17 cellular contexts compared by ENCODE assay signal in the genomic region with DNA sequence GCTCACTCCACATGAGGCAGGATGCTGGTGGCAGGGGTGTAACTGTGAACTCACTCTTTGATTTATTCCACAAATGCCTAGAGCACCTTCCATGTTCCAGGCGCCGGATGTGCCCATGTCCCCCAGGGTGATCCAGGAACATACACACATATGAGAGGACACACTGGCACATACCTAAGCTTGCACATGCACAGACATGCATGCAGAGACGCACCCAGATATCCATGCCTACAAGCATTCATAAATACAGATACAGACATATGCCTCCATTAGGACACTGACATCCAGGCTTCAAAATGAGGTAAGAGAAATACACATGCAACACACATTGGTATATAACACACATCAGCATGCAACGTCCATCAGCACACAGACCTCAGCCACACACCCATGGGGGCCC. TPM values are rescaled to one million over a fixed set of nuclear protein-coding genes. Genes with fewer than 3 reads are reported as not detected.
DNase-seq lines count a peak whose midpoint lies in the region; ATAC-seq and TF ChIP-seq lines count a peak whose summit lies in the region.
"Had no signal": no experiment of that assay in that cellular context is flagged by ENCODE, and none has a peak within 500 bp of the region (broad histone marks: within the 10 kb centered on the region; RNA-seq: fewer than 3 reads in every experiment).

No MANE protein-coding gene starts in this region.

- CTCF ChIA-PET in activated CD8-positive, alpha-beta T cell treated with anti-CD3 and anti-CD28 coated beads, Interleukin-2, amount 10 ng/mL, durations not matched to agents 7 days and 5 days (lab: Charles Lee), result interaction anchor here (1.2 to 4.9 kb wide), 3 partner anchors 22 to 119 kb away, joined by 3 to 59 read pairs (median 7); no protein-coding TSS in a partner anchor

- 29 to 48% methylated on average over 3 to 4 of the region's 4 CpGs for WGBS in esophagus squamous epithelium, 2 donors
- 39 to 66% methylated on average over 4 of the region's 4 CpGs for WGBS in lower leg skin, 2 donors
- 83 to 92% methylated on average over 4 of the region's 4 CpGs for WGBS in testis, 2 donors

- H3K4me3 ChIP-seq in esophagus squamous epithelium (no peak overlapping the region), lower leg skin (ENCODE audit: low read depth, poor library complexity, severe bottlenecking) (no peak overlapping the region), testis (no peak overlapping the region)
- H3K4me3 ChIP-seq: body of pancreas, colonic mucosa had no signal

- peaks cover 27% of the 10 kb centered on the region for H3K36me3 Mint-ChIP-seq in stimulated activated naive CD8-positive, alpha-beta T cell treated with anti-CD3 and anti-CD28 coated beads, Interleukin-15, Interleukin-2, amounts not matched to agents 100 ng/mL and 50 ng/mL, for 24 hours (ENCODE audit: low read depth)
- H3K36me3 Mint-ChIP-seq in activated CD8-positive, alpha-beta T cell treated with anti-CD3 and anti-CD28 coated beads, Interleukin-2, amount 10 ng/mL, durations not matched to agents 7 days and 5 days (ENCODE audit: low read depth), result peaks cover 59% of the 10 kb centered on the region

- no peak for TF ChIP-seq POLR2A in esophagus squamous epithelium (IDR thresholded peaks at IDR 0.05)
- TF ChIP-seq POLR2A in lower leg skin (IDR thresholded peaks at IDR 0.05), result no peak
- no peak for TF ChIP-seq POLR2A in testis (IDR thresholded peaks at IDR 0.05)

- peaks cover 35% of the 10 kb centered on the region for H3K4me1 Mint-ChIP-seq in stimulated activated naive CD8-positive, alpha-beta T cell treated with anti-CD3 and anti-CD28 coated beads, Interleukin-15, Interleukin-2, amounts not matched to agents 100 ng/mL and 50 ng/mL, for 24 hours (ENCODE audit: low read depth)
- H3K4me1 Mint-ChIP-seq in activated CD8-positive, alpha-beta T cell treated with anti-CD3 and anti-CD28 coated beads, Interleukin-2, amount 10 ng/mL, durations not matched to agents 7 days and 5 days (ENCODE audit: low read depth), result peaks cover 65% of the 10 kb centered on the region

- no peaks in the 10 kb centered on the region for H3K9me3 ChIP-seq in esophagus squamous epithelium
- no peaks in the 10 kb centered on the region for H3K9me3 ChIP-seq in testis
- H3K9me3 ChIP-seq: body of pancreas, colonic mucosa, gastrocnemius medialis had no signal

- no peak for ATAC-seq in stimulated activated naive CD8-positive, alpha-beta T cell treated with anti-CD3 and anti-CD28 coated beads, Interleukin-15, Interleukin-2, amounts not matched to agents 100 U/mL and 50 U/mL, for 24 hours
- ATAC-seq in activated CD8-positive, alpha-beta T cell treated with anti-CD3 and anti-CD28 coated beads, Interleukin-2, amount 10 ng/mL, durations not matched to agents 7 days and 5 days, result no peak

- intact Hi-C loops in esophagus squamous epithelium (cut with DNase I), result no loop called here
- intact Hi-C loops in lower leg skin (cut with DNase I; ENCODE audit: low total_unique reads), result loop anchor here (10.0 kb wide), 1 partner anchor 223 kb away; no protein-coding TSS in a partner anchor
- intact Hi-C loops in testis (cut with DNase I; ENCODE audit: low total_unique reads), result loop anchor here (5.0 to 10.0 kb wide), 2 partner anchors 125 to 557 kb away; partner anchors contain the start of gene RNF215

- H3K27ac Mint-ChIP-seq in stimulated activated naive CD8-positive, alpha-beta T cell treated with anti-CD3 and anti-CD28 coated beads, Interleukin-15, Interleukin-2, amounts not matched to agents 100 ng/mL and 50 ng/mL, for 24 hours, result peak overlapping the region; percentile 62
- peak overlapping the region; percentile 86 for H3K27ac Mint-ChIP-seq in activated CD8-positive, alpha-beta T cell treated with anti-CD3 and anti-CD28 coated beads, Interleukin-2, amount 10 ng/mL, durations not matched to agents 7 days and 5 days

- no peaks in the 10 kb centered on the region for H3K27me3 Mint-ChIP-seq in stimulated activated naive CD8-positive, alpha-beta T cell treated with anti-CD3 and anti-CD28 coated beads, Interleukin-15, Interleukin-2, amounts not matched to agents 100 ng/mL and 50 ng/mL, for 24 hours
- no peaks in the 10 kb centered on the region for H3K27me3 Mint-ChIP-seq in activated CD8-positive, alpha-beta T cell treated with anti-CD3 and anti-CD28 coated beads, Interleukin-2, amount 10 ng/mL, durations not matched to agents 7 days and 5 days (ENCODE audit: low read depth)

- TF ChIP-seq CTCF in esophagus squamous epithelium (IDR thresholded peaks at IDR 0.05) (no peak), lower leg skin (IDR thresholded peaks at IDR 0.05) (no peak), testis (IDR thresholded peaks at IDR 0.05) (no peak)

- POLR2A ChIA-PET in activated CD8-positive, alpha-beta T cell treated with anti-CD3 and anti-CD28 coated beads, Interleukin-2, amount 10 ng/mL, durations not matched to agents 7 days and 5 days (lab: Charles Lee), result no interaction called here

- H3K36me3 ChIP-seq in esophagus squamous epithelium, result no peaks in the 10 kb centered on the region
- no peaks in the 10 kb centered on the region for H3K36me3 ChIP-seq in testis (ENCODE audit: low read depth, missing control alignments)
- H3K36me3 ChIP-seq: colonic mucosa, gastrocnemius medialis had no signal

- H3K27ac ChIP-seq in esophagus squamous epithelium, result peak overlapping the region; percentile 14 to 47 (median 24)
- H3K27ac ChIP-seq in testis, result no peak overlapping the region
- H3K27ac ChIP-seq: body of pancreas, colonic mucosa, gastrocnemius medialis had no signal

- H3K27me3 ChIP-seq in esophagus squamous epithelium (no peaks in the 10 kb centered on the region), testis (no peaks in the 10 kb centered on the region)
- H3K27me3 ChIP-seq: body of pancreas, colonic mucosa, gastrocnemius medialis had no signal

- H3K9me3 Mint-ChIP-seq in stimulated activated naive CD8-positive, alpha-beta T cell treated with anti-CD3 and anti-CD28 coated beads, Interleukin-15, Interleukin-2, amounts not matched to agents 100 ng/mL and 50 ng/mL, for 24 hours, result no peaks in the 10 kb centered on the region
- no peaks in the 10 kb centered on the region for H3K9me3 Mint-ChIP-seq in activated CD8-positive, alpha-beta T cell treated with anti-CD3 and anti-CD28 coated beads, Interleukin-2, amount 10 ng/mL, durations not matched to agents 7 days and 5 days (ENCODE audit: insufficient read depth)
- H3K9me3 Mint-ChIP-seq: CD8-positive, alpha-beta memory T cell had no signal

- peak overlapping the region; percentile 62 for H3K4me3 Mint-ChIP-seq in stimulated activated naive CD8-positive, alpha-beta T cell treated with anti-CD3 and anti-CD28 coated beads, Interleukin-15, Interleukin-2, amounts not matched to agents 100 ng/mL and 50 ng/mL, for 24 hours
- H3K4me3 Mint-ChIP-seq in activated CD8-positive, alpha-beta T cell treated with anti-CD3 and anti-CD28 coated beads, Interleukin-2, amount 10 ng/mL, durations not matched to agents 7 days and 5 days, result peak overlapping the region; percentile 96

- H3K4me1 ChIP-seq in esophagus squamous epithelium (peaks cover 17 to 27% (median 20%) of the 10 kb centered on the region in 3 donors), testis (peaks cover 4% of the 10 kb centered on the region)
- H3K4me1 ChIP-seq: gastrocnemius medialis had no signal

- DNase-seq in stimulated activated naive CD8-positive, alpha-beta T cell treated with anti-CD3 and anti-CD28 coated beads, Interleukin-15, Interleukin-2, amounts not matched to agents 100 U/mL and 50 U/mL, for 24 hours, result no peak
- DNase-seq in activated CD8-positive, alpha-beta T cell treated with anti-CD3 and anti-CD28 coated beads, Interleukin-2, amount 10 ng/mL, durations not matched to agents 7 days and 5 days, result no peak
- DNase-seq in esophagus squamous epithelium (lab: John Stamatoyannopoulos, UW) (no peak), lower leg skin (ENCODE audit: low spot score in 2 of 2) (no peak), COLO668 (lab: John Stamatoyannopoulos, UW; ENCODE audit: unreplicated experiment) (no peak), NCI-H2227 treated with DMSO at 0.1 percent for 48 hours (lab: John Stamatoyannopoulos, UW) (no peak), testis (no peak)
- DNase-seq: NCI-H526 treated with DMSO at 0.1 percent for 48 hours, SIG-M5 had no signal

RNA-seq across cellular contexts. Expression of gene OSM, which starts 4.5 kb away (rescaled TPM):
- total RNA-seq in activated CD8-positive, alpha-beta T cell treated with anti-CD3 and anti-CD28 coated beads, Interleukin-2, amount 10 ng/mL, durations not matched to agents 7 days and 5 days, result 100 to 1,000 TPM; 135 to 140 TPM
- total RNA-seq in esophagus squamous epithelium (1 to 10 TPM in 1 of 4 donors, under 1 TPM in 2, not detected in 1; 0.19 to 5.7 (median 0.19) TPM), lower leg skin (under 1 TPM in 3 of 4 donors, not detected in 1; 0.27 to 0.34 (median 0.29) TPM), testis (1 to 10 TPM in 1 of 2 donors, not detected in 1; 1.6 TPM)
- polyA plus RNA-seq in testis (ENCODE audit: insufficient read depth, low read depth, low replicate concordance), result 0.69 TPM
- total RNA-seq: body of pancreas, H7, M059J had no signal

RNA-seq across cellular contexts. Expression of gene LIF, which starts 15.6 kb away (rescaled TPM):
- 100 to 1,000 TPM; 532 to 569 TPM for total RNA-seq in activated CD8-positive, alpha-beta T cell treated with anti-CD3 and anti-CD28 coated beads, Interleukin-2, amount 10 ng/mL, durations not matched to agents 7 days and 5 days
- under 1 TPM; 0.08 to 0.76 (median 0.10) TPM for total RNA-seq in esophagus squamous epithelium
- total RNA-seq in lower leg skin, result 10 to 100 TPM in 1 of 4 donors, 1 to 10 TPM in 3; 5.2 to 11.8 (median 7.0) TPM
- total RNA-seq in testis, result 1 to 10 TPM in 1 of 2 donors, under 1 TPM in 1; 0.08 to 1.4 TPM
- 1.4 TPM for polyA plus RNA-seq in testis (ENCODE audit: insufficient read depth, low read depth, low replicate concordance)
- total RNA-seq: gastrocnemius medialis, temporal lobe had no signal
- polyA plus RNA-seq: CD8-positive, alpha-beta memory T cell had no signal

RNA-seq across cellular contexts. Expression of gene CASTOR1, which starts 27.2 kb away (rescaled TPM):
- total RNA-seq in activated CD8-positive, alpha-beta T cell treated with anti-CD3 and anti-CD28 coated beads, Interleukin-2, amount 10 ng/mL, durations not matched to agents 7 days and 5 days, result 10 to 100 TPM; 24.5 to 25.4 TPM
- total RNA-seq in esophagus squamous epithelium (10 to 100 TPM; 18.9 to 76.4 (median 40.7) TPM), lower leg skin (10 to 100 TPM; 16.3 to 38.1 (median 22.6) TPM), testis (10 to 100 TPM; 36.7 to 71.4 TPM)
- 32.8 TPM for polyA plus RNA-seq in testis (ENCODE audit: insufficient read depth, low read depth, low replicate concordance)

Comparison
In these comparisons a context has a peak if more than half of its experiments do, and no peak if none do; other contexts are left out.
1. H3K27ac ChIP-seq: peak in esophagus squamous epithelium (4 of 4); none in testis (0 of 2).
2. RNA of gene OSM, which starts 4.5 kb away (total RNA-seq): 135 to 140 TPM in activated CD8-positive, alpha-beta T cell treated with anti-CD3 and anti-CD28 coated beads, Interleukin-2, amount 10 ng/mL, durations not matched to agents 7 days and 5 days; 1.6 TPM in testis, 0.27 to 0.34 TPM in lower leg skin and 0.19 to 5.7 TPM in esophagus squamous epithelium; every median in the first group is over 10 times any median in the second.
3. RNA of gene LIF, which starts 15.6 kb away (total RNA-seq): 532 to 569 TPM in activated CD8-positive, alpha-beta T cell treated with anti-CD3 and anti-CD28 coated beads, Interleukin-2, amount 10 ng/mL, durations not matched to agents 7 days and 5 days; 5.2 to 11.8 TPM in lower leg skin, 0.08 to 1.4 TPM in testis and 0.08 to 0.76 TPM in esophagus squamous epithelium; every median in the first group is over 10 times any median in the second.